ENCODE assay signal across 14 cellular contexts in the genomic region with DNA sequence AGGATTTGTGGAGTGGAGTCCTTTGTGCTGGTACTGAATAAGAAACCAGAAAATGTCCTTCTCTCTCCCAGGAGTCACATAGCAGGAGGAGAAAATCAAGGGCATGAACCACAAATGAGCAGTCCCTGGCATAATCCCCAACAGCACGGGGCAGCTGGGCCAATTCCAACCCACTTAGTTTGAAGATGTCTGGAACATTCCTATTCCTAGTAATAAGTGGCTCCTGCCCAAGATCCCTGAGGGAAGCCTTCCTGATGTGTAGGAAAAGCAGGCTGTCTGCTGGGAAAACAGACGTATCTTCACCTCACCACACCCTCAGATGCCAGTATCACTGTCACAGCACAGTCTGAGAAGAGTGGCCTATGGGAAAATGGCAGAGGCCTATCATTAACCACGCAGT.
DNase-seq lines count a peak whose midpoint lies in the region; ATAC-seq and TF ChIP-seq lines count a peak whose summit lies in the region.
"Had no signal": no experiment of that assay in that cellular context is flagged by ENCODE, and none has a peak within 500 bp of the region (broad histone marks: within the 10 kb centered on the region; RNA-seq: fewer than 3 reads in every experiment).

No MANE protein-coding gene starts in this region.

- peaks cover under 1% of the 10 kb centered on the region for H3K36me3 Mint-ChIP-seq in chondrocyte (ENCODE audit: low read depth)

- peak overlapping the region; percentile 84 for H3K27ac Mint-ChIP-seq in chondrocyte (ENCODE audit: unreplicated experiment)
- H3K27ac Mint-ChIP-seq: activated CD4-positive, alpha-beta memory T cell treated with anti-CD3 and anti-CD28 coated beads, Interleukin-2, amount 10 ng/mL, durations not matched to agents 7 days and 5 days; endodermal cell had no signal

- no peak overlapping the region for H3K4me3 Mint-ChIP-seq in chondrocyte (ENCODE audit: unreplicated experiment)
- H3K4me3 Mint-ChIP-seq: activated CD4-positive, alpha-beta memory T cell treated with anti-CD3 and anti-CD28 coated beads, Interleukin-2, amount 10 ng/mL, durations not matched to agents 7 days and 5 days; endodermal cell had no signal

- peaks cover 14% of the 10 kb centered on the region for H3K9me3 Mint-ChIP-seq in chondrocyte (ENCODE audit: low read depth)
- H3K9me3 Mint-ChIP-seq: activated CD4-positive, alpha-beta memory T cell treated with anti-CD3 and anti-CD28 coated beads, Interleukin-2, amount 10 ng/mL, durations not matched to agents 7 days and 5 days had no signal

- H3K27me3 Mint-ChIP-seq in chondrocyte (ENCODE audit: low read depth) = no peaks in the 10 kb centered on the region
- H3K27me3 Mint-ChIP-seq: activated CD4-positive, alpha-beta memory T cell treated with anti-CD3 and anti-CD28 coated beads, Interleukin-2, amount 10 ng/mL, durations not matched to agents 7 days and 5 days had no signal

- TF ChIP-seq CTCF in chondrocyte (IDR thresholded peaks at IDR 0.05) = no peak

- DNase-seq in GM04503 (ENCODE audit: low read depth) = peak; percentile 56
- DNase-seq in NCI-H2227 (lab: John Stamatoyannopoulos, UW; ENCODE audit: unreplicated experiment) = peak; percentile 76
- no peak for DNase-seq in chondrocyte (ENCODE audit: low spot score)
- no peak for DNase-seq in sciatic nerve (ENCODE audit: low spot score)
- no peak for DNase-seq in DMS114 treated with DMSO at 0.1 percent for 48 hours (lab: John Stamatoyannopoulos, UW; ENCODE audit: unreplicated experiment)
- DNase-seq in LoVo (ENCODE audit: low spot score) = no peak
- no peak for DNase-seq in superior temporal gyrus (ENCODE audit: extremely low spot score)
- DNase-seq: activated CD4-positive, alpha-beta memory T cell treated with anti-CD3 and anti-CD28 coated beads, Interleukin-2, amount 10 ng/mL, durations not matched to agents 7 days and 5 days; activated effector memory CD4-positive, alpha-beta T cell treated with Interleukin-2 at 50 U/mL for 16 hours; endodermal cell; NCI-H1105; NCI-H526 treated with DMSO at 0.1 percent for 48 hours; SIG-M5 had no signal

- intact Hi-C loops in sciatic nerve (cut with DNase I) = no loop called here

- H3K4me1 Mint-ChIP-seq in chondrocyte (ENCODE audit: low read depth) = peaks cover 36% of the 10 kb centered on the region
- H3K4me1 Mint-ChIP-seq: endodermal cell had no signal

- ATAC-seq in sciatic nerve (peak; percentile 22), HG03097 (IDR thresholded peaks at IDR 0.05; ENCODE audit: low FRiP score, unreplicated experiment) (no peak)

Comparison
In these comparisons a context has a peak if more than half of its experiments do, and no peak if none do; other contexts are left out.
1. DNase-seq: peak in GM04503 (single experiment) and NCI-H2227 (single experiment); none in chondrocyte (single experiment), sciatic nerve (single experiment), DMS114 treated with DMSO at 0.1 percent for 48 hours (single experiment), LoVo (single experiment) and superior temporal gyrus (single experiment).